Comparison of ENCODE assay signal across 1 cellular context in the genomic region with DNA sequence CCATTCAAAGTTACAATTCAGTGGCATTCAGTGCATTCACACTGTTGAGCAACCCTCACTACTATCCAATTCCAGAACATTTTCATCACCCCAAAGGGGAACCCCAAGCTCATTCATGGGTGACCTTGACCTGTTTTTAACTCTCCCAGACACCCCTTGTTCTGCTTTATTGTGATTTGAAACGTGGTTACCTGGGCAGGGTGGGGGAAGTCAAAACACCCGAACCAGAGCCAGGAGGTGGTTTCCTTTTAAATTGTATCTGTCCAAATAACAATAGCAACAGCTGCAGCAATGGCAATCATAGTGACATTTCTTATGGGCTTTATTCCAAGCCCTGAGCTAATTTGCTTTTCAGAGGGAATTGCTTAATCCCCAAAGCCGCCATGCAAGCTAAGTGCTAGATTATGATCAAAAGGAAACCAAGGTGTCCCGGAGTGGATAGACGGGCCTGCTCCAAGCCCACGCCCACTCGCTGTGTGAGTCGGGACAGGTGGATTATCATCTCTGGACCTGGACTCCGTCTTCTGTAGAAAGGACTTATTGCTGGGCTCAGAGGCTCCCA.
TF ChIP-seq lines count a peak whose summit lies in the region.

No MANE protein-coding gene starts in this region.

TF ChIP-seq in HepG2, 621 proteins besides CTCF, POLR2A, EP300 and RAD21:
- no peak for TF ChIP-seq STAT5B (CRISPR knock-in tag; IDR thresholded peaks at IDR 0.05)
- TF ChIP-seq, protein P1, sequence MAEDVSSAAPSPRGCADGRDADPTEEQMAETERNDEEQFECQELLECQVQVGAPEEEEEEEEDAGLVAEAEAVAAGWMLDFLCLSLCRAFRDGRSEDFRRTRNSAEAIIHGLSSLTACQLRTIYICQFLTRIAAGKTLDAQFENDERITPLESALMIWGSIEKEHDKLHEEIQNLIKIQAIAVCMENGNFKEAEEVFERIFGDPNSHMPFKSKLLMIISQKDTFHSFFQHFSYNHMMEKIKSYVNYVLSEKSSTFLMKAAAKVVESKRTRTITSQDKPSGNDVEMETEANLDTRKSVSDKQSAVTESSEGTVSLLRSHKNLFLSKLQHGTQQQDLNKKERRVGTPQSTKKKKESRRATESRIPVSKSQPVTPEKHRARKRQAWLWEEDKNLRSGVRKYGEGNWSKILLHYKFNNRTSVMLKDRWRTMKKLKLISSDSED (CRISPR knock-in tag; IDR thresholded peaks at IDR 0.05): no peak
